13 cellular contexts compared by ENCODE assay signal in genomic region chr14:94600148-94600545, GRCh38. TPM values are rescaled to one million over a fixed set of nuclear protein-coding genes. Genes with fewer than 3 reads are reported as not detected.
DNase-seq lines count a peak whose midpoint lies in the region; ATAC-seq, FAIRE-seq and TF ChIP-seq lines count a peak whose summit lies in the region.
"Had no signal": no experiment of that assay in that cellular context is flagged by ENCODE, and none has a peak within 500 bp of the region (broad histone marks: within the 10 kb centered on the region; RNA-seq: fewer than 3 reads in every experiment).

No MANE protein-coding gene starts in this region.

- TF ChIP-seq POLR2A in esophagus squamous epithelium (IDR thresholded peaks at IDR 0.05) (no peak), GM12892 (IDR thresholded peaks at IDR 0.05; ENCODE audit: low read depth, low read length) (no peak)

- H3K4me3 ChIP-seq in adipocyte (ENCODE audit: low read length) (no peak overlapping the region), esophagus squamous epithelium (no peak overlapping the region), pancreas (no peak overlapping the region)
- H3K4me3 ChIP-seq: lung had no signal

- H3K4me1 Mint-ChIP-seq in type B pancreatic cell (ENCODE audit: unreplicated experiment) (peaks cover 45% of the 10 kb centered on the region), natural killer cell (no peaks in the 10 kb centered on the region)
- H3K4me1 Mint-ChIP-seq: CD4-positive, CD25-positive, alpha-beta regulatory T cell had no signal

- H3K27ac Mint-ChIP-seq in type B pancreatic cell, result peak overlapping the region; percentile 42
- no peak overlapping the region for H3K27ac Mint-ChIP-seq in natural killer cell
- H3K27ac Mint-ChIP-seq: activated naive CD8-positive, alpha-beta T cell; CD4-positive, CD25-positive, alpha-beta regulatory T cell had no signal

- 77 to 100% methylated on average over 1 to 6 of the region's 11 CpGs for WGBS in esophagus squamous epithelium, 2 donors
- 61 to 62% methylated on average over 11 of the region's 11 CpGs for WGBS in pancreas, 2 donors

- ATAC-seq in pancreas (peak in 2 of 4 donors; percentile 0 to 4), HG02973 (IDR thresholded peaks at IDR 0.05; ENCODE audit: unreplicated experiment) (no peak), natural killer cell (no peak)

- TF ChIP-seq CTCF in esophagus squamous epithelium (IDR thresholded peaks at IDR 0.05) (no peak), pancreas (IDR thresholded peaks at IDR 0.05) (no peak), type B pancreatic cell (conservative IDR thresholded peaks at IDR 0.05) (no peak), natural killer cell (IDR thresholded peaks at IDR 0.05) (no peak)

- peak overlapping the region; percentile 71 for H3K9ac ChIP-seq in adipocyte (ENCODE audit: low read length)

- H3K27me3 Mint-ChIP-seq in type B pancreatic cell, result no peaks in the 10 kb centered on the region
- peaks cover 1 to 6% of the 10 kb centered on the region in 2 donors for H3K27me3 Mint-ChIP-seq in natural killer cell (ENCODE audit: low read depth in 2 of 2)
- H3K27me3 Mint-ChIP-seq: CD4-positive, CD25-positive, alpha-beta regulatory T cell had no signal

- H3K9me3 ChIP-seq in adipocyte (ENCODE audit: control insufficient read depth, low read length) (no peaks in the 10 kb centered on the region), esophagus squamous epithelium (no peaks in the 10 kb centered on the region), pancreas (no peaks in the 10 kb centered on the region)

- FAIRE-seq in pancreas (lab: Jason Lieb, UNC) (no peak), GM12892 (lab: Jason Lieb, UNC) (no peak)

- H3K4me1 ChIP-seq in adipocyte (ENCODE audit: control insufficient read depth, insufficient read depth, low read length), result peaks cover 48% of the 10 kb centered on the region
- peaks cover 29 to 46% (median 40%) of the 10 kb centered on the region in 3 donors for H3K4me1 ChIP-seq in esophagus squamous epithelium
- H3K4me1 ChIP-seq in pancreas, result peaks cover 29 to 43% (median 38%) of the 10 kb centered on the region in 3 donors

- H3K36me3 Mint-ChIP-seq in type B pancreatic cell (no peaks in the 10 kb centered on the region), natural killer cell (no peaks in the 10 kb centered on the region)
- H3K36me3 Mint-ChIP-seq: activated naive CD8-positive, alpha-beta T cell; CD4-positive, CD25-positive, alpha-beta regulatory T cell had no signal

- H3K9me3 Mint-ChIP-seq in type B pancreatic cell (no peaks in the 10 kb centered on the region), natural killer cell (no peaks in the 10 kb centered on the region)

- H3K27ac ChIP-seq in esophagus squamous epithelium (peak overlapping the region; percentile 51 to 83 (median 78)), pancreas (peak overlapping the region; percentile 89 to 95 (median 94))

- no peak for DNase-seq in adipocyte (ENCODE audit: low read depth)
- no peak for DNase-seq in esophagus squamous epithelium (lab: John Stamatoyannopoulos, UW)
- peak in 1 of 6 donors; percentile 41 for DNase-seq in pancreas
- DNase-seq in type B pancreatic cell (ENCODE audit: extremely low spot score, unreplicated experiment), result no peak
- no peak for DNase-seq in GM12892 (ENCODE audit: insufficient read length)
- DNase-seq in natural killer cell, result no peak
- DNase-seq: CD4-positive, CD25-positive, alpha-beta regulatory T cell; NCI-H2081 treated with DMSO at 0.1 percent for 48 hours; T-helper 2 cell had no signal

- H3K4me3 Mint-ChIP-seq in type B pancreatic cell (no peak overlapping the region), natural killer cell (no peak overlapping the region)
- H3K4me3 Mint-ChIP-seq: activated naive CD8-positive, alpha-beta T cell; CD4-positive, CD25-positive, alpha-beta regulatory T cell had no signal

- H3K27me3 ChIP-seq in adipocyte (replicated peaks; ENCODE audit: control insufficient read depth, insufficient read depth, low read length) (no peaks in the 10 kb centered on the region), esophagus squamous epithelium (no peaks in the 10 kb centered on the region), pancreas (no peaks in the 10 kb centered on the region)

- intact Hi-C loops in esophagus squamous epithelium (cut with DNase I) (no loop called here), pancreas (cut with DNase I) (no loop called here), natural killer cell (cut with micrococcal nuclease) (no loop called here)

- H3K36me3 ChIP-seq in adipocyte (ENCODE audit: control insufficient read depth, insufficient read depth, low read length, severe bottlenecking) (no peaks in the 10 kb centered on the region), esophagus squamous epithelium (no peaks in the 10 kb centered on the region), pancreas (no peaks in the 10 kb centered on the region)

RNA-seq across cellular contexts. Expression of gene SERPINA3, which starts 12.0 kb away (rescaled TPM):
- total RNA-seq in esophagus squamous epithelium (100 to 1,000 TPM in 1 of 4 donors, 10 to 100 TPM in 2, 1 to 10 TPM in 1; 3.3 to 223 (median 54.8) TPM), pancreas (1,000 to 10,000 TPM; 1,011 to 4,136 (median 2,518) TPM), type B pancreatic cell (ENCODE audit: low replicate concordance) (3.5 and 7.1 TPM in 2 replicates), natural killer cell (not detected)
- 1,000 to 10,000 TPM; 1,409 to 2,934 TPM for polyA plus RNA-seq in pancreas
- not detected for polyA plus RNA-seq in GM12892 (2012; ENCODE audit: missing spikeins)
- total RNA-seq: CD4-positive, CD25-positive, alpha-beta regulatory T cell; Daoy had no signal
- polyA plus RNA-seq: CD4-positive, CD25-positive, alpha-beta regulatory T cell had no signal

RNA-seq across cellular contexts. Expression of gene SERPINA5, which starts 18.9 kb away (rescaled TPM):
- under 1 TPM in 3 of 4 donors, not detected in 1; 0.12 to 0.38 (median 0.35) TPM for total RNA-seq in esophagus squamous epithelium
- total RNA-seq in pancreas, result 100 to 1,000 TPM in 1 of 6 donors, 10 to 100 TPM in 5; 52.3 to 130 (median 96.0) TPM
- 100 to 1,000 TPM in 1 of 2 donors, 10 to 100 TPM in 1; 67.2 to 139 TPM for polyA plus RNA-seq in pancreas
- total RNA-seq in type B pancreatic cell (ENCODE audit: low replicate concordance), result 4.9 and 7.7 TPM in 2 replicates
- not detected for polyA plus RNA-seq in GM12892 (2012; ENCODE audit: missing spikeins)
- total RNA-seq in natural killer cell, result not detected
- total RNA-seq: CD4-positive, CD25-positive, alpha-beta regulatory T cell had no signal
- polyA plus RNA-seq: CD4-positive, CD25-positive, alpha-beta regulatory T cell had no signal

RNA-seq across cellular contexts. Expression of gene SERPINA4, which starts 38.9 kb away (rescaled TPM):
- not detected for total RNA-seq in esophagus squamous epithelium
- 10 to 100 TPM; 51.5 to 88.5 (median 59.7) TPM for total RNA-seq in pancreas
- 100 to 1,000 TPM; 103 to 119 TPM for polyA plus RNA-seq in pancreas
- 1.4 TPM in 2 replicates for total RNA-seq in type B pancreatic cell (ENCODE audit: low replicate concordance)
- not detected for polyA plus RNA-seq in GM12892 (2012; ENCODE audit: missing spikeins)
- total RNA-seq in natural killer cell, result not detected
- total RNA-seq: CD4-positive, CD25-positive, alpha-beta regulatory T cell; Daoy had no signal
- polyA plus RNA-seq: CD4-positive, CD25-positive, alpha-beta regulatory T cell; lung had no signal

Comparison
In these comparisons a context has a peak if more than half of its experiments do, and no peak if none do; other contexts are left out.
1. RNA of gene SERPINA3, which starts 12.0 kb away (total RNA-seq): 1,011 to 4,136 TPM in pancreas; 3.3 to 223 TPM in esophagus squamous epithelium, 3.5 to 7.1 TPM in type B pancreatic cell and not detected in natural killer cell; every median in the first group is over 4 times any median in the second.
2. RNA of gene SERPINA4, which starts 38.9 kb away (total RNA-seq): 51.5 to 88.5 TPM in pancreas; 1.4 TPM in type B pancreatic cell, not detected in esophagus squamous epithelium and not detected in natural killer cell; every median in the first group is over 10 times any median in the second.